ENCODE assay signal across 10 cellular contexts in the genomic region with DNA sequence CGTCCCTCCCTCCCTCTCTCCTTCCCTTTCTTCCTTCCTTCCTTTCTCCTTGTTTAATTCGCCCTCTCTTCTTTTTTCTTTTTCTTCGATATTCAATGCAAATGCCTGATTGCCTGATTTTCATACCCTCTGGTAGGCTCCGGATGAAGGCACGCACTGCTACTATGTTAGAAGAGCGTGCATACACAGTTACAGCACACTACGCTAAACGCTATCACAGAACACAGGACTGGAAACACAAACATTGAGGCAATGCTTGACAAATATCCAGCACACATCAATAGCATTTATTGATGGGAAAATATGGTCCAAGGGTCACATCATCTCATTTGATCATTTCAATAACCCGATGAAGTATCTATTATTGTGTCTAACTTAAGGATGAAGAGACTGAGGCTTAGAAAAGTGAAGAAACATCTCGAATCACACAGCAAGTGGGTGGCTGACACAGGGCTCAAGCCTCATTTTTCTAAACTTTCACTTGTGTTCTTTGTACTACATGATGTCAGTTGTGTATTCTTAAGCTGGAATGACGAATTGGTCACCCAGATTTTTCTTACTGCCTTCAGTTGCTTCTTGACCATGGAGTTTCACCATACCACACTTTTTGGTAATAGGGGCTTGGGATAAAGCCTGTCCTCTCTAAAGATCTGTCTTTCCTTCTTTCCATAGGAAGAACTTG.
DNase-seq lines count a peak whose midpoint lies in the region; TF ChIP-seq lines count a peak whose summit lies in the region.
"Had no signal": no experiment of that assay in that cellular context is flagged by ENCODE, and none has a peak within 500 bp of the region (broad histone marks: within the 10 kb centered on the region; RNA-seq: fewer than 3 reads in every experiment).

No MANE protein-coding gene starts in this region.

- H3K27ac ChIP-seq in Peyer's patch (peak overlapping the region; percentile 38 to 77 (median 46)), duodenal mucosa (ENCODE audit: low read depth, low read length) (peak overlapping the region; percentile 58), mesodermal cell (ENCODE audit: low read depth, low read length, severe bottlenecking) (peak overlapping the region; percentile 87), temporal lobe (ENCODE audit: low read depth, low read length) (peak overlapping the region; percentile 62)

- H3K9ac ChIP-seq in duodenal mucosa (ENCODE audit: low read depth in 1 of 2, low read length in 2 of 2): no peak overlapping the region

- DNase-seq in Peyer's patch (no peak), NCI-H2171 (lab: John Stamatoyannopoulos, UW) (no peak), erythroblast (lab: John Stamatoyannopoulos, UW) (no peak), NCI-H187 treated with DMSO at 0.1 percent for 48 hours (lab: John Stamatoyannopoulos, UW) (no peak)
- DNase-seq in NK-92 treated with Interleukin-12 subunit alpha and Interleukin-12 subunit beta, amount 100 ng/mL, for 24 hours (lab: John Stamatoyannopoulos, UW): no peak
- DNase-seq: CD4-positive, alpha-beta T cell; MM.1S had no signal

- TF ChIP-seq CTCF in Peyer's patch (IDR thresholded peaks at IDR 0.05): no peak

- H3K4me1 ChIP-seq in Peyer's patch (no peaks in the 10 kb centered on the region), duodenal mucosa (ENCODE audit: control insufficient read depth in 1 of 2, insufficient read depth in 2 of 2, low read length in 2 of 2) (peaks cover 5 to 7% of the 10 kb centered on the region in 2 donors), mesodermal cell (ENCODE audit: control insufficient read depth, insufficient read depth, low read length, poor library complexity, severe bottlenecking) (peaks cover 46% of the 10 kb centered on the region)

- H3K9me3 ChIP-seq in Peyer's patch (no peaks in the 10 kb centered on the region), duodenal mucosa (ENCODE audit: control insufficient read depth in 1 of 2, low read length in 2 of 2) (no peaks in the 10 kb centered on the region), mesodermal cell (ENCODE audit: control insufficient read depth, low read length) (peaks cover 10% of the 10 kb centered on the region)

- H3K27me3 ChIP-seq in Peyer's patch (no peaks in the 10 kb centered on the region), duodenal mucosa (ENCODE audit: control insufficient read depth in 1 of 2, insufficient read depth in 2 of 2, low read length in 2 of 2) (no peaks in the 10 kb centered on the region)

- H3K4me3 ChIP-seq in Peyer's patch (no peak overlapping the region), duodenal mucosa (ENCODE audit: low read depth in 1 of 2, low read length in 2 of 2) (no peak overlapping the region), mesodermal cell (ENCODE audit: extremely low read depth, insufficient read depth, low read length, poor library complexity, severe bottlenecking) (no peak overlapping the region)

- 92 to 100% methylated on average over 8 of the region's 11 CpGs for WGBS in mesodermal cell (ENCODE audit: insufficient coverage in 2 of 2), 2 experiments

- TF ChIP-seq POLR2A in Peyer's patch (IDR thresholded peaks at IDR 0.05) (no peak), erythroblast (IDR thresholded peaks at IDR 0.05; ENCODE audit: low read length) (no peak)

- H3K36me3 ChIP-seq in Peyer's patch (no peaks in the 10 kb centered on the region), duodenal mucosa (ENCODE audit: control insufficient read depth in 1 of 2, insufficient read depth in 2 of 2, low read length in 2 of 2) (no peaks in the 10 kb centered on the region), mesodermal cell (ENCODE audit: control insufficient read depth, insufficient read depth, low read length) (no peaks in the 10 kb centered on the region)
